Comparison of ENCODE assay signal across 14 cellular contexts in genomic region chr4:146269228-146269653, GRCh38. TPM values are rescaled to one million over a fixed set of nuclear protein-coding genes. Genes with fewer than 3 reads are reported as not detected.
DNase-seq lines count a peak whose midpoint lies in the region; ATAC-seq and TF ChIP-seq lines count a peak whose summit lies in the region.
"Had no signal": no experiment of that assay in that cellular context is flagged by ENCODE, and none has a peak within 500 bp of the region (broad histone marks: within the 10 kb centered on the region; RNA-seq: fewer than 3 reads in every experiment).

No MANE protein-coding gene starts in this region.

- no peaks in the 10 kb centered on the region for H3K9me3 ChIP-seq in OCI-LY3 (ENCODE audit: insufficient read depth, low read length)
- no peaks in the 10 kb centered on the region for H3K9me3 ChIP-seq in CD4-positive, alpha-beta memory T cell (ENCODE audit: control insufficient read depth in 1 of 2, low read length in 2 of 2)
- H3K9me3 ChIP-seq: Peyer's patch, sigmoid colon had no signal

- no peak for TF ChIP-seq CTCF in OCI-LY3 (IDR thresholded peaks at IDR 0.05; ENCODE audit: low read depth, low read length)

- no peak overlapping the region for H2AFZ ChIP-seq in OCI-LY3 (ENCODE audit: low read depth, low read length)

- ATAC-seq in GM18873 (IDR thresholded peaks at IDR 0.05; ENCODE audit: low FRiP score, unreplicated experiment): peak; percentile 57
- ATAC-seq in GM21528 (IDR thresholded peaks at IDR 0.05; ENCODE audit: low FRiP score, unreplicated experiment): peak; percentile 62
- peak; percentile 63 for ATAC-seq in HG03060 (IDR thresholded peaks at IDR 0.05; ENCODE audit: low read depth, unreplicated experiment)
- ATAC-seq: activated CD8-positive, alpha-beta memory T cell treated with anti-CD3 and anti-CD28 coated beads, Interleukin-2, amount 10 ng/mL, durations not matched to agents 7 days and 5 days; naive thymus-derived CD4-positive, alpha-beta T cell had no signal

- H3K27me3 Mint-ChIP-seq in CD4-positive, alpha-beta memory T cell: no peaks in the 10 kb centered on the region
- H3K27me3 Mint-ChIP-seq: activated CD8-positive, alpha-beta memory T cell treated with anti-CD3 and anti-CD28 coated beads, Interleukin-2, amount 10 ng/mL, durations not matched to agents 7 days and 5 days; CD8-positive, alpha-beta memory T cell; naive thymus-derived CD4-positive, alpha-beta T cell had no signal

- DNase-seq in occipital lobe (lab: John Stamatoyannopoulos, UW) (no peak), NCI-H1092 treated with DMSO at 0.1 percent for 48 hours (lab: John Stamatoyannopoulos, UW) (no peak)
- DNase-seq in CD4-positive, alpha-beta memory T cell: no peak
- DNase-seq: activated CD8-positive, alpha-beta memory T cell treated with anti-CD3 and anti-CD28 coated beads, Interleukin-2, amount 10 ng/mL, durations not matched to agents 7 days and 5 days; CD8-positive, alpha-beta memory T cell; naive thymus-derived CD4-positive, alpha-beta T cell; NCI-H2029; Peyer's patch; sigmoid colon; trophoblast cell had no signal

- H3K4me1 Mint-ChIP-seq in CD4-positive, alpha-beta memory T cell: no peaks in the 10 kb centered on the region
- H3K4me1 Mint-ChIP-seq: CD8-positive, alpha-beta memory T cell had no signal

- peaks cover 8% of the 10 kb centered on the region for H3K36me3 ChIP-seq in OCI-LY3 (replicated peaks; ENCODE audit: low read depth, low read length)
- H3K36me3 ChIP-seq in CD4-positive, alpha-beta memory T cell (ENCODE audit: insufficient read depth, low read length): no peaks in the 10 kb centered on the region
- H3K36me3 ChIP-seq: Peyer's patch, sigmoid colon had no signal

- no peaks in the 10 kb centered on the region for H3K79me2 ChIP-seq in OCI-LY3 (ENCODE audit: low read length)

- peaks cover 59% of the 10 kb centered on the region for H3K4me1 ChIP-seq in OCI-LY3 (ENCODE audit: low read length)
- no peaks in the 10 kb centered on the region for H3K4me1 ChIP-seq in CD4-positive, alpha-beta memory T cell (ENCODE audit: insufficient read depth, low read length)
- H3K4me1 ChIP-seq: Peyer's patch, sigmoid colon had no signal

- CTCF ChIA-PET in CD4-positive, alpha-beta memory T cell (lab: Charles Lee; ENCODE audit: partially characterized antibody): interaction anchor here (0.6 kb wide), 1 partner anchor 20 kb away, joined by 3 read pairs; no protein-coding TSS in a partner anchor

- H3K27ac Mint-ChIP-seq in CD4-positive, alpha-beta memory T cell: no peak overlapping the region
- H3K27ac Mint-ChIP-seq: activated CD8-positive, alpha-beta memory T cell treated with anti-CD3 and anti-CD28 coated beads, Interleukin-2, amount 10 ng/mL, durations not matched to agents 7 days and 5 days; CD8-positive, alpha-beta memory T cell; naive thymus-derived CD4-positive, alpha-beta T cell had no signal

- peaks cover 12 to 27% of the 10 kb centered on the region in 2 donors for H3K36me3 Mint-ChIP-seq in CD4-positive, alpha-beta memory T cell
- H3K36me3 Mint-ChIP-seq: activated CD8-positive, alpha-beta memory T cell treated with anti-CD3 and anti-CD28 coated beads, Interleukin-2, amount 10 ng/mL, durations not matched to agents 7 days and 5 days had no signal

- H3K27ac ChIP-seq in OCI-LY3 (ENCODE audit: low read length): peak overlapping the region; percentile 41
- H3K27ac ChIP-seq in CD4-positive, alpha-beta memory T cell (ENCODE audit: low read depth, low read length): no peak overlapping the region
- H3K27ac ChIP-seq: Peyer's patch, sigmoid colon had no signal

- H3K4me2 ChIP-seq in OCI-LY3 (ENCODE audit: low read length): peak overlapping the region; percentile 71

- POLR2A ChIA-PET in CD4-positive, alpha-beta memory T cell (lab: Charles Lee; ENCODE audit: partially characterized antibody): no interaction called here

- no peaks in the 10 kb centered on the region for H3K9me3 Mint-ChIP-seq in CD4-positive, alpha-beta memory T cell
- H3K9me3 Mint-ChIP-seq: CD8-positive, alpha-beta memory T cell; naive thymus-derived CD4-positive, alpha-beta T cell had no signal

- H3K4me3 ChIP-seq in OCI-LY3 (ENCODE audit: low read length): peak overlapping the region; percentile 20
- H3K4me3 ChIP-seq in CD4-positive, alpha-beta memory T cell (ENCODE audit: low read length in 2 of 2): no peak overlapping the region
- H3K4me3 ChIP-seq: Peyer's patch, sigmoid colon had no signal

- H3K27me3 ChIP-seq in OCI-LY3 (ENCODE audit: low read depth, low read length): no peaks in the 10 kb centered on the region
- no peaks in the 10 kb centered on the region for H3K27me3 ChIP-seq in CD4-positive, alpha-beta memory T cell (ENCODE audit: insufficient read depth, low read length)
- H3K27me3 ChIP-seq: Peyer's patch, sigmoid colon had no signal

- H3K4me3 Mint-ChIP-seq in CD4-positive, alpha-beta memory T cell: no peak overlapping the region
- H3K4me3 Mint-ChIP-seq: activated CD8-positive, alpha-beta memory T cell treated with anti-CD3 and anti-CD28 coated beads, Interleukin-2, amount 10 ng/mL, durations not matched to agents 7 days and 5 days; CD8-positive, alpha-beta memory T cell; naive thymus-derived CD4-positive, alpha-beta T cell had no signal

- no peaks in the 10 kb centered on the region for H4K20me1 ChIP-seq in OCI-LY3 (ENCODE audit: insufficient read depth, low read length)

- intact Hi-C loops in CD4-positive, alpha-beta memory T cell (cut with micrococcal nuclease): no loop called here

- no peak overlapping the region for H3K9ac ChIP-seq in OCI-LY3 (ENCODE audit: low read length)

RNA-seq across cellular contexts. Expression of gene REELD1, which starts 54.9 kb away (rescaled TPM):
- not detected for total RNA-seq in occipital lobe
- under 1 TPM; 0.42 to 0.58 TPM for total RNA-seq in CD4-positive, alpha-beta memory T cell
- under 1 TPM in 1 of 2 donors, not detected in 1; 0.11 TPM for polyA plus RNA-seq in CD4-positive, alpha-beta memory T cell
- polyA plus RNA-seq: CD8-positive, alpha-beta memory T cell had no signal
